Comparison of ENCODE assay signal across 20 cellular contexts in genomic region chr7:1244701-1245526, GRCh38. TPM values are rescaled to one million over a fixed set of nuclear protein-coding genes. Genes with fewer than 3 reads are reported as not detected.
"Had no signal": no experiment of that assay in that cellular context is flagged by ENCODE, and none has a peak within 500 bp of the region (broad histone marks: within the 10 kb centered on the region; RNA-seq: fewer than 3 reads in every experiment).

No MANE protein-coding gene starts in this region.

- H3K36me3 Mint-ChIP-seq: T-cell had no signal

- DNase-seq: activated CD4-positive, CD25-positive, alpha-beta regulatory T cell treated with anti-CD3 and anti-CD28 coated beads, Interleukin-2, amount 50 U/mL, for 72 hours; activated effector memory CD4-positive, alpha-beta T cell treated with Interleukin-2 at 50 U/mL for 16 hours; activated T-cell treated with anti-CD3 and anti-CD28 coated beads, Interleukin-2, amount 50 U/mL, for 1 hour; colonic mucosa; foreskin keratinocyte; left colon; mammary epithelial cell; naive thymus-derived CD8-positive, alpha-beta T cell; SK-N-SH; stomach; T-cell; T1000; testis had no signal

- ATAC-seq: activated naive CD4-positive, alpha-beta T cell treated with anti-CD3 and anti-CD28 coated beads, Interleukin-2, amount 50 U/mL, for 72 hours; foreskin keratinocyte; left colon; mucosa of descending colon; naive thymus-derived CD8-positive, alpha-beta T cell; right lobe of liver; T-cell had no signal

- H3K4me3 ChIP-seq: colonic mucosa, mucosa of descending colon, right lobe of liver, smooth muscle cell, stomach, testis, upper lobe of left lung had no signal

- H3K9me3 ChIP-seq: colonic mucosa, mucosa of descending colon, right lobe of liver, SK-N-SH, stomach, testis, upper lobe of left lung had no signal

- H3K4me1 ChIP-seq: colonic mucosa, foreskin keratinocyte, right lobe of liver had no signal

- H3K36me3 ChIP-seq: colonic mucosa, right lobe of liver, stomach, upper lobe of left lung had no signal

- H3K9ac ChIP-seq: SK-N-SH had no signal

- H3K27ac ChIP-seq: colonic mucosa, foreskin keratinocyte, right lobe of liver, stomach, testis, upper lobe of left lung had no signal

- H3K9me3 Mint-ChIP-seq: activated naive CD4-positive, alpha-beta T cell treated with anti-CD3 and anti-CD28 coated beads, Interleukin-2, amount 50 U/mL, for 72 hours; naive thymus-derived CD8-positive, alpha-beta T cell; T-cell had no signal

RNA-seq across cellular contexts. Expression of gene UNCX, which starts 12.2 kb away (rescaled TPM):
- total RNA-seq: activated naive CD4-positive, alpha-beta T cell treated with anti-CD3 and anti-CD28 coated beads, Interleukin-2, amount 50 U/mL, for 72 hours; cardiac septum; colonic mucosa; endothelial cell of umbilical vein; foreskin keratinocyte; left colon; mammary epithelial cell; mucosa of descending colon; naive thymus-derived CD8-positive, alpha-beta T cell; right lobe of liver; smooth muscle cell; stomach; T-cell; upper lobe of left lung had no signal
